10 cellular contexts compared by ENCODE assay signal in the genomic region with DNA sequence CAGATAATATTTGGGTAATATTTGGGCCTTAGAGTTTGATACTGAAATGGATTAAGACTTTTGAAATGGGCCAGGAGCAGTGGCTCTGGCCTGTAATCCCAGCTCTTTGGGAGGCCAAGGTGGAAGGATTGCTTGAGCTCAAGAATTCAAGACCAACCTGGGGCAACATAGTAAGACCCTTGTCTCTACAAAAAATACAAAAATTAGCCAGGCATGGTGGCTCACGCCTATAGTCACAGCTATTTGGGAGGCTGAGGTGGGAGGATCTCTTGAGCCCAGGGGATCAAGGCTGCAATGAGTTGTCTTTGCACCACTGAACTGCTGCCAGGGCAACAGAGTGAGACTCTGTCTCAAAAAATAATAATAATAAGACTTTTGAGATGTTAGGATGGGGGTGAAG. TPM values are rescaled to one million over a fixed set of nuclear protein-coding genes. Genes with fewer than 3 reads are reported as not detected.
DNase-seq lines count a peak whose midpoint lies in the region; ATAC-seq and TF ChIP-seq lines count a peak whose summit lies in the region.
"Had no signal": no experiment of that assay in that cellular context is flagged by ENCODE, and none has a peak within 500 bp of the region (broad histone marks: within the 10 kb centered on the region; RNA-seq: fewer than 3 reads in every experiment).

No MANE protein-coding gene starts in this region.

- H3K27ac Mint-ChIP-seq in CD4-positive, alpha-beta T cell, result peak overlapping the region; percentile 95
- H3K27ac Mint-ChIP-seq in central memory CD8-positive, alpha-beta T cell (ENCODE audit: low read depth), result no peak overlapping the region
- no peak overlapping the region for H3K27ac Mint-ChIP-seq in neural progenitor cell

- H3K4me3 ChIP-seq in LNCaP clone FGC (ENCODE audit: low read depth, low read length) (peak overlapping the region; percentile 75), neural progenitor cell (no peak overlapping the region)

- no peaks in the 10 kb centered on the region for H3K27me3 ChIP-seq in CD4-positive, alpha-beta T cell (ENCODE audit: control insufficient read depth, insufficient read depth, low read length)
- H3K27me3 ChIP-seq in neural progenitor cell, result peaks cover 16% of the 10 kb centered on the region

- no peaks in the 10 kb centered on the region for H4K20me1 ChIP-seq in neural progenitor cell (ENCODE audit: low read depth)

- no peaks in the 10 kb centered on the region for H3K27me3 Mint-ChIP-seq in CD4-positive, alpha-beta T cell
- H3K27me3 Mint-ChIP-seq in central memory CD8-positive, alpha-beta T cell, result no peaks in the 10 kb centered on the region
- peaks cover 22% of the 10 kb centered on the region for H3K27me3 Mint-ChIP-seq in neural progenitor cell (ENCODE audit: insufficient read depth, low read depth)

- DNase-seq in CD4-positive, alpha-beta T cell, result no peak
- DNase-seq in LNCaP clone FGC (ENCODE audit: low read depth), result no peak
- DNase-seq in central memory CD8-positive, alpha-beta T cell (ENCODE audit: low spot score in 2 of 2), result no peak
- DNase-seq in neural progenitor cell (ENCODE audit: low spot score), result no peak
- DNase-seq in ACHN, result no peak
- no peak for DNase-seq in medulla oblongata (ENCODE audit: extremely low spot score)
- DNase-seq in cerebellum (ENCODE audit: low spot score), result no peak
- DNase-seq: NCI-H524 had no signal

- CTCF ChIA-PET in CD4-positive, alpha-beta T cell (lab: Charles Lee), result interaction anchor here (1.0 to 1.3 kb wide), 2 partner anchors 17 to 33 kb away, joined by 8 to 9 read pairs; partner anchors contain the start of genes PPP2R1A and ZNF616

- peak overlapping the region; percentile 93 for H3K4me3 Mint-ChIP-seq in CD4-positive, alpha-beta T cell
- H3K4me3 Mint-ChIP-seq in central memory CD8-positive, alpha-beta T cell, result peak overlapping the region; percentile 98
- peak overlapping the region; percentile 92 for H3K4me3 Mint-ChIP-seq in neural progenitor cell

- intact Hi-C loops in CD4-positive, alpha-beta T cell (cut with DNase I, micrococcal nuclease), result no loop called here

- no peaks in the 10 kb centered on the region for H3K36me3 ChIP-seq in neural progenitor cell

- no peaks in the 10 kb centered on the region for H3K9me3 ChIP-seq in CD4-positive, alpha-beta T cell (ENCODE audit: control insufficient read depth, low read length)
- no peaks in the 10 kb centered on the region for H3K9me3 ChIP-seq in neural progenitor cell (ENCODE audit: low read depth)

- in situ Hi-C loops in ACHN (cut with HindIII; ENCODE audit: low pct_ligation_motif_present, low pct_unique_long_range_greater_than_20kb, low sequenced_read_pairs), result no loop called here

- H3K27ac ChIP-seq in CD4-positive, alpha-beta T cell (ENCODE audit: low read depth, low read length), result peak overlapping the region; percentile 82
- no peak overlapping the region for H3K27ac ChIP-seq in neural progenitor cell
- H3K27ac ChIP-seq: KMS-11 had no signal

- H2AFZ ChIP-seq in neural progenitor cell (replicated peaks), result peak overlapping the region; percentile 91

- ATAC-seq in CD4-positive, alpha-beta T cell (ENCODE audit: poor library complexity), result no peak
- no peak for ATAC-seq in central memory CD8-positive, alpha-beta T cell (replicated peaks; ENCODE audit: extremely low read depth, poor library complexity, severe bottlenecking)
- no peak for ATAC-seq in GM21576 (IDR thresholded peaks at IDR 0.05; ENCODE audit: unreplicated experiment)

- no peaks in the 10 kb centered on the region for H3K79me2 ChIP-seq in neural progenitor cell (ENCODE audit: low read depth)

- no peak overlapping the region for H3K9ac ChIP-seq in neural progenitor cell
- H3K9ac ChIP-seq: KMS-11 had no signal

- POLR2A ChIA-PET in CD4-positive, alpha-beta T cell (lab: Charles Lee), result interaction anchor here (1.0 to 3.1 kb wide), 6 partner anchors 17 to 144 kb away, joined by 3 to 52 read pairs (median 4); partner anchors contain the start of genes PPP2R1A, ZNF614 and ZNF616

- no peak overlapping the region for H3K4me2 ChIP-seq in neural progenitor cell
- H3K4me2 ChIP-seq: KMS-11 had no signal

- no peaks in the 10 kb centered on the region for H3K9me3 Mint-ChIP-seq in CD4-positive, alpha-beta T cell
- H3K9me3 Mint-ChIP-seq in central memory CD8-positive, alpha-beta T cell, result no peaks in the 10 kb centered on the region
- H3K9me3 Mint-ChIP-seq in neural progenitor cell, result peaks cover 43% of the 10 kb centered on the region

- H3K4me1 ChIP-seq in neural progenitor cell, result no peaks in the 10 kb centered on the region

- peaks cover 36% of the 10 kb centered on the region for H3K4me1 Mint-ChIP-seq in CD4-positive, alpha-beta T cell (ENCODE audit: low read depth)
- H3K4me1 Mint-ChIP-seq in central memory CD8-positive, alpha-beta T cell, result peaks cover 24% of the 10 kb centered on the region
- peaks cover 22% of the 10 kb centered on the region for H3K4me1 Mint-ChIP-seq in neural progenitor cell

- TF ChIP-seq CTCF in CD4-positive, alpha-beta T cell (IDR thresholded peaks at IDR 0.05), result no peak
- TF ChIP-seq CTCF in LNCaP clone FGC (IDR thresholded peaks at IDR 0.05; ENCODE audit: control insufficient read depth, extremely low read depth, insufficient read depth) (no peak), neural progenitor cell (IDR thresholded peaks at IDR 0.05) (no peak)

- H3F3A ChIP-seq in neural progenitor cell (ENCODE audit: low read depth), result peaks cover 11% of the 10 kb centered on the region

- peaks cover 46% of the 10 kb centered on the region for H3K36me3 Mint-ChIP-seq in CD4-positive, alpha-beta T cell (ENCODE audit: low read depth)
- H3K36me3 Mint-ChIP-seq in central memory CD8-positive, alpha-beta T cell (ENCODE audit: insufficient read depth), result peaks cover 23% of the 10 kb centered on the region
- peaks cover 17% of the 10 kb centered on the region for H3K36me3 Mint-ChIP-seq in neural progenitor cell

RNA-seq across cellular contexts. Expression of gene ZNF836, which starts 0.9 kb away (rescaled TPM):
- total RNA-seq in CD4-positive, alpha-beta T cell, result 10 to 100 TPM; 24.1 to 26.2 TPM
- 8.3 and 8.8 TPM in 2 replicates for total RNA-seq in neural progenitor cell (ENCODE audit: low replicate concordance)
- 29.0 TPM for total RNA-seq in cerebellum

RNA-seq across cellular contexts. Expression of gene PPP2R1A, which starts 17.5 kb away (rescaled TPM):
- total RNA-seq in CD4-positive, alpha-beta T cell, result 100 to 1,000 TPM; 151 to 157 TPM
- 218 and 367 TPM in 2 replicates for total RNA-seq in neural progenitor cell (ENCODE audit: low replicate concordance)
- total RNA-seq in cerebellum, result 127 TPM

RNA-seq across cellular contexts. Expression of gene ZNF616, which starts 32.6 kb away (rescaled TPM):
- total RNA-seq in CD4-positive, alpha-beta T cell, result 1 to 10 TPM in 1 of 2 experiments, under 1 TPM in 1; 0.99 to 1.5 TPM
- 26.8 and 38.4 TPM in 2 replicates for total RNA-seq in neural progenitor cell (ENCODE audit: low replicate concordance)
- total RNA-seq in cerebellum, result 27.1 TPM

Comparison
In these comparisons a context has a peak if more than half of its experiments do, and no peak if none do; other contexts are left out.
1. RNA of gene ZNF616, which starts 32.6 kb away (total RNA-seq): 26.8 to 38.4 TPM in neural progenitor cell and 27.1 TPM in cerebellum (single experiment); 0.99 to 1.5 TPM in CD4-positive, alpha-beta T cell; every median in the first group is over 10 times any median in the second.
2. Peak in every context shown above with its lines, with median percentiles within 50 percentile points of each other: H3K4me3 Mint-ChIP-seq.